Comparison of ENCODE assay signal across 26 cellular contexts in genomic region chr2:141501743-141502142, GRCh38.
"Had no signal": no experiment of that assay in that cellular context is flagged by ENCODE, and none has a peak within 500 bp of the region (broad histone marks: within the 10 kb centered on the region; RNA-seq: fewer than 3 reads in every experiment).

No MANE protein-coding gene starts in this region.

- H3K9me3 Mint-ChIP-seq: activated B cell treated with CpG ODN at 0.5 μM for 24 hours; activated CD4-positive, alpha-beta T cell treated with anti-CD3 and anti-CD28 coated beads, Interleukin-2, amount 10 ng/mL, durations not matched to agents 24 days and 14 days; activated naive CD8-positive, alpha-beta T cell treated with anti-CD3 and anti-CD28 coated beads, Interleukin-2, amount 50 U/mL, for 24 hours; IgD-negative memory B cell had no signal

- H3K9ac ChIP-seq: KMS-11 had no signal

- H3K36me3 ChIP-seq: ascending aorta had no signal

- H3K36me3 Mint-ChIP-seq: activated naive CD4-positive, alpha-beta T cell treated with anti-CD3 and anti-CD28 coated beads, Interleukin-2, amount 50 U/mL, for 72 hours; IgD-negative memory B cell; T-cell had no signal

- DNase-seq: activated B cell treated with CpG ODN at 0.5 μM for 24 hours; activated CD4-positive, alpha-beta T cell treated with anti-CD3 and anti-CD28 coated beads for 1 hour; activated CD4-positive, alpha-beta T cell treated with anti-CD3 and anti-CD28 coated beads, Interleukin-2, amount 10 ng/mL, durations not matched to agents 24 days and 14 days; activated CD4-positive, alpha-beta T cell treated with anti-CD3 and anti-CD28 coated beads, Interleukin-2, amount 50 U/mL, for 48 hours; activated CD8-positive, alpha-beta memory T cell treated with anti-CD3 and anti-CD28 coated beads for 24 hours; activated effector memory CD4-positive, alpha-beta T cell treated with anti-CD3 and anti-CD28 coated beads, Interleukin-2, amount 50 U/mL, for 16 hours; activated naive CD4-positive, alpha-beta T cell treated with Interleukin-2 at 50 U/mL for 16 hours; activated naive CD8-positive, alpha-beta T cell treated with anti-CD3 and anti-CD28 coated beads, Interleukin-2, amount 50 U/mL, for 24 hours; activated T-cell treated with anti-CD3 and anti-CD28 coated beads, Interleukin-2, amount 50 U/mL, for 4 hours; amniotic stem cell; body of pancreas; MM.1S; NCI-H1092; NCI-H1417; NCI-H1930; NCI-H345; NCI-H510A treated with DMSO at 0.1 percent for 48 hours; PC-9; SHP77 treated with DMSO at 0.1 percent for 48 hours; T-cell; T-helper 2 cell; T1000 had no signal

- H3K27me3 ChIP-seq: ascending aorta, body of pancreas had no signal

- H3K27ac ChIP-seq: ascending aorta, body of pancreas, KMS-11, PC-9 had no signal

- H3K4me3 ChIP-seq: ascending aorta, body of pancreas, PC-9 had no signal

- H3K4me1 Mint-ChIP-seq: activated CD4-positive, alpha-beta T cell treated with anti-CD3 and anti-CD28 coated beads, Interleukin-2, amount 10 ng/mL, durations not matched to agents 24 days and 14 days; activated naive CD8-positive, alpha-beta T cell treated with anti-CD3 and anti-CD28 coated beads, Interleukin-2, amount 50 U/mL, for 24 hours; T-cell had no signal

- H3K4me2 ChIP-seq: KMS-11, PC-9 had no signal

- H2AFZ ChIP-seq: PC-9 had no signal

- H3K4me3 Mint-ChIP-seq: activated B cell treated with CpG ODN at 0.5 μM for 24 hours; activated CD4-positive, alpha-beta T cell treated with anti-CD3 and anti-CD28 coated beads, Interleukin-2, amount 10 ng/mL, durations not matched to agents 24 days and 14 days; activated naive CD8-positive, alpha-beta T cell treated with anti-CD3 and anti-CD28 coated beads, Interleukin-2, amount 50 U/mL, for 24 hours; activated T-cell treated with anti-CD3 and anti-CD28 coated beads, Interleukin-2, amount 50 U/mL, for 4 hours; IgD-negative memory B cell; T-cell had no signal

- H3K4me1 ChIP-seq: ascending aorta, body of pancreas had no signal

- H3K9me3 ChIP-seq: ascending aorta, body of pancreas had no signal

- H3K27ac Mint-ChIP-seq: activated B cell treated with CpG ODN at 0.5 μM for 24 hours; activated CD4-positive, alpha-beta T cell treated with anti-CD3 and anti-CD28 coated beads, Interleukin-2, amount 10 ng/mL, durations not matched to agents 24 days and 14 days; activated naive CD4-positive, alpha-beta T cell treated with anti-CD3 and anti-CD28 coated beads, Interleukin-2, amount 50 U/mL, for 72 hours; activated naive CD8-positive, alpha-beta T cell treated with anti-CD3 and anti-CD28 coated beads, Interleukin-2, amount 50 U/mL, for 24 hours; IgD-negative memory B cell; T-cell had no signal

- H3K27me3 Mint-ChIP-seq: activated B cell treated with CpG ODN at 0.5 μM for 24 hours; activated CD4-positive, alpha-beta T cell treated with anti-CD3 and anti-CD28 coated beads, Interleukin-2, amount 10 ng/mL, durations not matched to agents 24 days and 14 days; activated naive CD8-positive, alpha-beta T cell treated with anti-CD3 and anti-CD28 coated beads, Interleukin-2, amount 50 U/mL, for 24 hours; IgD-negative memory B cell; T-cell had no signal
